Comparison of ENCODE assay signal across 29 cellular contexts in the genomic region with DNA sequence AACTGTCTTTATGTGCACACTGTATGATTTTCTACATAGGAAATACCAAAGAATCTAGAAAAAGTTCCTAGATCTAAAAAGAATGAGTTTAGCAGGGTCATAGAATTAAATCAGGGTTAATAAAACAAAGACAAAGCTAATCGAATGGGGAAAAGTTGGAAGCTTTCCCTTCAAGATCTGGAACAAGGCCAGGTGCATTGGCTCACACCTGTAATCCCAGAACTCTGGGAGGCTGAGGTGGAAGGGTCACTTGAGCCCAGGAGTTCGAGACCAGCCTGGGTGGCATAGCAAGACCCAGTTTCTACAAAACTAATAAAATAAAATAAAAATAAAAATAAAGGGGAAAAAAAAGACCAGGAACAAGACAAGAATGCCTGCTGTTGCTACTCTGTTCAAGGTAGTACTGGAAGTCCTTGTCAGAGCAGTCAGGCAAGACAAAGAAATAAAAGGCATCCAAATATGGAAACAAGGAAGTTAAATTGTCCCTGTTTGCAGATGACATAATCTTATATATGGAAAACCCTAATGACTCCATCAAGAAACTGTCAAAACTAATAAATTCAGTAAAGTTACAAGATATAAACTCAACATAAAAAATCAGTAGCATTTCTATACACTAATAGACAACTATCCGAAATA.
DNase-seq lines count a peak whose midpoint lies in the region; ATAC-seq, FAIRE-seq and TF ChIP-seq lines count a peak whose summit lies in the region.
"Had no signal": no experiment of that assay in that cellular context is flagged by ENCODE, and none has a peak within 500 bp of the region (broad histone marks: within the 10 kb centered on the region; RNA-seq: fewer than 3 reads in every experiment).

No MANE protein-coding gene starts in this region.

- H3K9me3 ChIP-seq in mammary epithelial cell (replicated peaks; ENCODE audit: insufficient read depth, low read length) (no peaks in the 10 kb centered on the region), pancreas (no peaks in the 10 kb centered on the region)
- H3K9me3 ChIP-seq: body of pancreas, esophagus squamous epithelium, gastrocnemius medialis, MG63, spleen, transverse colon had no signal

- no peaks in the 10 kb centered on the region for H3K27me3 Mint-ChIP-seq in activated naive CD8-positive, alpha-beta T cell treated with anti-CD3 and anti-CD28 coated beads, Interleukin-2, amount 50 U/mL, for 24 hours
- H3K27me3 Mint-ChIP-seq: activated B cell treated with CpG ODN at 0.5 μM for 24 hours; B cell; effector memory CD8-positive, alpha-beta T cell; naive B cell; stimulated activated naive CD8-positive, alpha-beta T cell treated with anti-CD3 and anti-CD28 coated beads, Interleukin-15, Interleukin-2, amounts not matched to agents 100 ng/mL and 50 ng/mL, for 24 hours had no signal

- H3K4me1 ChIP-seq in mammary epithelial cell (ENCODE audit: insufficient read depth, low read length) (peaks cover 54% of the 10 kb centered on the region), pancreas (peaks cover 0 to 8% (median 0%) of the 10 kb centered on the region in 3 donors)

- H3K79me2 ChIP-seq in mammary epithelial cell (ENCODE audit: insufficient read depth, low read length) = peaks cover 73% of the 10 kb centered on the region

- TF ChIP-seq CTCF in LNCaP clone FGC (IDR thresholded peaks at IDR 0.05; ENCODE audit: control insufficient read depth, extremely low read depth, insufficient read depth) (no peak), mammary epithelial cell (conservative IDR thresholded peaks at IDR 0.05 in 1 of 2, IDR thresholded peaks at IDR 0.05 in 1 of 2; ENCODE audit: extremely low read depth in 1 of 2, insufficient read depth in 1 of 2, low read depth in 1 of 2, low read length in 2 of 2) (no peak), pancreas (IDR thresholded peaks at IDR 0.05) (no peak)

- ATAC-seq in pancreas = peak in 3 of 4 donors; percentile 30 to 42 (median 37)
- ATAC-seq in GM21529 (IDR thresholded peaks at IDR 0.05; ENCODE audit: unreplicated experiment) = no peak
- no peak for ATAC-seq in activated naive CD8-positive, alpha-beta T cell treated with anti-CD3 and anti-CD28 coated beads, Interleukin-2, amount 50 U/mL, for 24 hours
- ATAC-seq: body of pancreas; effector memory CD8-positive, alpha-beta T cell; gastrocnemius medialis had no signal

- H3K9me3 Mint-ChIP-seq in activated naive CD8-positive, alpha-beta T cell treated with anti-CD3 and anti-CD28 coated beads, Interleukin-2, amount 50 U/mL, for 24 hours = no peaks in the 10 kb centered on the region
- H3K9me3 Mint-ChIP-seq: activated B cell treated with CpG ODN at 0.5 μM for 24 hours; effector memory CD8-positive, alpha-beta T cell; stimulated activated naive CD8-positive, alpha-beta T cell treated with anti-CD3 and anti-CD28 coated beads, Interleukin-15, Interleukin-2, amounts not matched to agents 100 ng/mL and 50 ng/mL, for 24 hours had no signal

- no peaks in the 10 kb centered on the region for H3K36me3 Mint-ChIP-seq in activated naive CD8-positive, alpha-beta T cell treated with anti-CD3 and anti-CD28 coated beads, Interleukin-2, amount 50 U/mL, for 24 hours (ENCODE audit: low read depth)

- in situ Hi-C loops in mammary epithelial cell (cut with MboI; ENCODE audit: low sequenced_read_pairs in 2 of 2) = no loop called here

- H3K27ac Mint-ChIP-seq in activated naive CD8-positive, alpha-beta T cell treated with anti-CD3 and anti-CD28 coated beads, Interleukin-2, amount 50 U/mL, for 24 hours = no peak overlapping the region
- H3K27ac Mint-ChIP-seq: activated B cell treated with CpG ODN at 0.5 μM for 24 hours; B cell; effector memory CD8-positive, alpha-beta T cell; stimulated activated naive CD8-positive, alpha-beta T cell treated with anti-CD3 and anti-CD28 coated beads, Interleukin-15, Interleukin-2, amounts not matched to agents 100 ng/mL and 50 ng/mL, for 24 hours had no signal

- intact Hi-C loops in mammary epithelial cell (cut with micrococcal nuclease) (no loop called here), pancreas (cut with DNase I) (no loop called here)

- H3K4me2 ChIP-seq in mammary epithelial cell (ENCODE audit: insufficient read depth, low read depth, low read length) = no peak overlapping the region

- WGBS in mammary epithelial cell (ENCODE audit: low coverage, missing lambda C conversion rate) = 100% methylated on average over 2 of the region's 3 CpGs
- WGBS in pancreas, 2 donors = 58 to 59% methylated on average over 3 of the region's 3 CpGs

- no peak overlapping the region for H2AFZ ChIP-seq in mammary epithelial cell (ENCODE audit: low read depth, low read length)

- no peak overlapping the region for H3K9ac ChIP-seq in mammary epithelial cell (ENCODE audit: insufficient read depth, low read length)

- dilution Hi-C loops in mammary epithelial cell (cut with HindIII; ENCODE audit: low sequenced_read_pairs) = no loop called here

- CTCF ChIA-PET in mammary epithelial cell (lab: Charles Lee; ENCODE audit: low non-redundant PET) = no interaction called here

- no peak overlapping the region for H3K4me3 Mint-ChIP-seq in activated naive CD8-positive, alpha-beta T cell treated with anti-CD3 and anti-CD28 coated beads, Interleukin-2, amount 50 U/mL, for 24 hours
- H3K4me3 Mint-ChIP-seq: activated B cell treated with CpG ODN at 0.5 μM for 24 hours; B cell; effector memory CD8-positive, alpha-beta T cell; stimulated activated naive CD8-positive, alpha-beta T cell treated with anti-CD3 and anti-CD28 coated beads, Interleukin-15, Interleukin-2, amounts not matched to agents 100 ng/mL and 50 ng/mL, for 24 hours had no signal

- H4K20me1 ChIP-seq in mammary epithelial cell (ENCODE audit: insufficient read depth, low read length) = no peaks in the 10 kb centered on the region

- H3K27ac ChIP-seq in mammary epithelial cell (ENCODE audit: insufficient read depth, low read depth, low read length) (peak overlapping the region; percentile 31), pancreas (no peak overlapping the region)
- H3K27ac ChIP-seq: body of pancreas, gastrocnemius medialis, SK-N-MC, spleen had no signal

- BruUV-seq in mammary epithelial cell (replicated peaks; lab: Mats Ljungman, UMichigan) = no TSS peak

- FAIRE-seq in pancreas (lab: Jason Lieb, UNC) = no peak
- FAIRE-seq: keratinocyte had no signal

- peaks cover 10% of the 10 kb centered on the region for H3K4me1 Mint-ChIP-seq in activated naive CD8-positive, alpha-beta T cell treated with anti-CD3 and anti-CD28 coated beads, Interleukin-2, amount 50 U/mL, for 24 hours

- DNase-seq in NCI-H2107 treated with DMSO at 0.1 percent for 48 hours (lab: John Stamatoyannopoulos, UW; ENCODE audit: unreplicated experiment) = peak; percentile 22
- no peak for DNase-seq in NCI-H2107 (lab: John Stamatoyannopoulos, UW)
- peak; percentile 42 for DNase-seq in LNCaP clone FGC (ENCODE audit: low read depth)
- DNase-seq in mammary epithelial cell = no peak
- DNase-seq in pancreas = no peak
- DNase-seq in GM03348 (ENCODE audit: low spot score) = no peak
- no peak for DNase-seq in activated naive CD8-positive, alpha-beta T cell treated with anti-CD3 and anti-CD28 coated beads, Interleukin-2, amount 50 U/mL, for 24 hours
- DNase-seq: activated B cell treated with CpG ODN at 0.5 μM for 24 hours; activated CD4-positive, alpha-beta T cell treated with anti-CD3 and anti-CD28 coated beads, Interleukin-2, amount 50 U/mL, for 4 hours; activated effector memory CD4-positive, alpha-beta T cell treated with anti-CD3 and anti-CD28 coated beads, Interleukin-2, amount 50 U/mL, for 16 hours; effector memory CD8-positive, alpha-beta T cell; esophagus squamous epithelium; gastrocnemius medialis; H7; MG63; naive B cell; NCI-H1436 treated with DMSO at 0.1 percent for 48 hours; NCI-H2227 treated with DMSO at 0.1 percent for 48 hours; NK-92 treated with Interleukin-12 subunit alpha and Interleukin-12 subunit beta, amount 100 ng/mL, for 24 hours; occipital lobe; spleen; stimulated activated CD4-positive, alpha-beta T cell treated with anti-CD3 and anti-CD28 coated beads, Interleukin-4, amount 100 ng/mL, for 4 hours; transverse colon had no signal

- H3K27me3 ChIP-seq in mammary epithelial cell (ENCODE audit: insufficient read depth, low read length) = no peaks in the 10 kb centered on the region
- H3K27me3 ChIP-seq in pancreas = no peaks in the 10 kb centered on the region
- H3K27me3 ChIP-seq: body of pancreas, esophagus squamous epithelium, gastrocnemius medialis, MG63, spleen, transverse colon had no signal

- H3K4me3 ChIP-seq in LNCaP clone FGC (ENCODE audit: low read depth, low read length) (no peak overlapping the region), mammary epithelial cell (replicated peaks in 1 of 3; ENCODE audit: insufficient read depth in 1 of 3, low read depth in 2 of 3, low read length in 3 of 3) (no peak overlapping the region), pancreas (no peak overlapping the region)
- H3K4me3 ChIP-seq: body of pancreas, esophagus squamous epithelium, gastrocnemius medialis, MG63, SK-N-MC, spleen, transverse colon had no signal

- H3K36me3 ChIP-seq in mammary epithelial cell (ENCODE audit: insufficient read depth, low read length) (peaks cover 3% of the 10 kb centered on the region), pancreas (peaks cover 0 to 10% (median 0%) of the 10 kb centered on the region in 3 donors)
- H3K36me3 ChIP-seq: gastrocnemius medialis, MG63 had no signal

Comparison
In these comparisons a context has a peak if more than half of its experiments do, and no peak if none do; other contexts are left out.
1. DNase-seq: peak in NCI-H2107 treated with DMSO at 0.1 percent for 48 hours (single experiment) and LNCaP clone FGC (single experiment); none in NCI-H2107 (single experiment), mammary epithelial cell (single experiment), pancreas (0 of 6), GM03348 (single experiment) and activated naive CD8-positive, alpha-beta T cell treated with anti-CD3 and anti-CD28 coated beads, Interleukin-2, amount 50 U/mL, for 24 hours (single experiment).
2. ATAC-seq: peak in pancreas (3 of 4); none in GM21529 (single experiment) and activated naive CD8-positive, alpha-beta T cell treated with anti-CD3 and anti-CD28 coated beads, Interleukin-2, amount 50 U/mL, for 24 hours (single experiment).